29 cellular contexts compared by ENCODE assay signal in the genomic region with DNA sequence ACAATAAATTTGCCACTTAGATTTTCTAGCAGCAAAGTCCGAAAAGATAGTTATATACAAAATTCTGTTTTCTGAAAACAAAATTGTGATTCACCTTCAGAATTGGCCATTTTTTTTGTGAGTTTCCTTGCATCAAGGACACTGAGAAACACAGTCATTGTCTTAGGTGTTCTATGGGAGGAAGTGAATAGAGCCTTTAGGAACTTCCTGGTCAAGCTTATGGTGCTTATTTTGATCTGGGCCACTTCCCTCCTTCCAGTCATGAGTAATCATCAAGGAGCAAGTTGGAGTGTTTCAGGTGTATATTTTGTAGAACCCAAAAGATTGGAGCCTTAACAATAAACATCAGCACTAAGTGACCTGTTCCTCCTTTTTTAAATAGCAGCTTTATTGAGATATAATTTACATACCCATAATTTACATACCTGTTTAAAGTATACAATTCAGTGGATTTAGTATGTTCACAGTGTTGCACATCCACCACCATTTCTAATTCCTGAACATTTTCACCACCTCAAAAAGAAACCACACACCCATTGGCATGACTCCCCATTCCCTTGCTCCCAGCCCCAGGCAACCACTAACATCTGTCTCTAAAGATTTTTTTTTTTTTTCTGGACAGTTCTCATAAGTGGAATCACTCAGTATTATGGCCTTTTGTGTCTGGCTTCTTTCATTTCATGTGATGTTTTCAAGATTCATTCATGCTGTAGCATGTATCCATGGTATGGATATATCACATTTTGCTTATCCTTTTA. TPM values are rescaled to one million over a fixed set of nuclear protein-coding genes. Genes with fewer than 3 reads are reported as not detected.
"Had no signal": no experiment of that assay in that cellular context is flagged by ENCODE, and none has a peak within 500 bp of the region (broad histone marks: within the 10 kb centered on the region; RNA-seq: fewer than 3 reads in every experiment).

No MANE protein-coding gene starts in this region.

- H3K4me3 Mint-ChIP-seq: activated naive CD8-positive, alpha-beta T cell treated with anti-CD3 and anti-CD28 coated beads for 36 hours; activated T-cell treated with anti-CD3 and anti-CD28 coated beads, Interleukin-2, amount 50 U/mL, for 24 hours; memory B cell; nephron; stimulated activated memory B cell treated with anti-CD40 and anti-IgM and Interleukin-4, amounts not matched to agents 10 μg/mL and 1 μg/mL and 100 μg/mL, for 72 hours; T-cell had no signal

- ATAC-seq: gastrocnemius medialis; pancreas; psoas muscle; stimulated activated memory B cell treated with anti-CD40 and anti-IgM and Interleukin-4, amounts not matched to agents 10 μg/mL and 1 μg/mL and 100 μg/mL, for 72 hours; T-cell had no signal

- H3K4me1 Mint-ChIP-seq: nephron; stimulated activated memory B cell treated with anti-CD40 and anti-IgM and Interleukin-4, amounts not matched to agents 10 μg/mL and 1 μg/mL and 100 μg/mL, for 72 hours; T-cell had no signal

- H3K4me3 ChIP-seq: coronary artery, gastrocnemius medialis, pancreas, psoas muscle, right atrium auricular region, skin epidermis, stomach, suprapubic skin, transverse colon had no signal

- H3K9me3 ChIP-seq: gastrocnemius medialis, neutrophil, pancreas, psoas muscle, right atrium auricular region, stomach, suprapubic skin, transverse colon had no signal

- H3K27me3 ChIP-seq: gastrocnemius medialis, neutrophil, pancreas, right atrium auricular region, stomach, suprapubic skin, transverse colon had no signal

- H3K9me3 Mint-ChIP-seq: activated naive CD8-positive, alpha-beta T cell treated with anti-CD3 and anti-CD28 coated beads for 36 hours; activated T-cell treated with anti-CD3 and anti-CD28 coated beads, Interleukin-2, amount 50 U/mL, for 24 hours; memory B cell; nephron; stimulated activated memory B cell treated with anti-CD40 and anti-IgM and Interleukin-4, amounts not matched to agents 10 μg/mL and 1 μg/mL and 100 μg/mL, for 72 hours; T-cell had no signal

- H3K27ac ChIP-seq: coronary artery, gastrocnemius medialis, neutrophil, pancreas, psoas muscle, right atrium auricular region, skin epidermis, stomach, suprapubic skin, transverse colon, WERI-Rb-1 had no signal

- DNase-seq: activated CD4-positive, alpha-beta T cell treated with anti-CD3 and anti-CD28 coated beads, Interleukin-2, amount 50 U/mL, for 1 hour; activated CD4-positive, CD25-positive, alpha-beta regulatory T cell treated with anti-CD3 and anti-CD28 coated beads, Interleukin-2, amount 50 U/mL, for 72 hours; activated CD8-positive, alpha-beta memory T cell treated with anti-CD3 and anti-CD28 coated beads for 24 hours; activated CD8-positive, alpha-beta memory T cell treated with anti-CD3 and anti-CD28 coated beads, Interleukin-2, amount 50 U/mL, for 4 hours; activated naive CD4-positive, alpha-beta T cell treated with Interleukin-2 at 50 U/mL for 16 hours; activated naive CD8-positive, alpha-beta T cell treated with anti-CD3 and anti-CD28 coated beads for 36 hours; activated T-cell treated with anti-CD3 and anti-CD28 coated beads, Interleukin-2, amount 50 U/mL, for 24 hours; cerebellar nuclear complex; erythroblast; gastrocnemius medialis; head of caudate nucleus; hypothalamus; pancreas; psoas muscle; stimulated activated CD4-positive, alpha-beta T cell treated with anti-CD3 and anti-CD28 coated beads, Interleukin-2, amount 100 ng/mL, for 24 hours; stomach; T-cell; transverse colon; WERI-Rb-1 had no signal

- H3K4me1 ChIP-seq: pancreas, psoas muscle, right atrium auricular region, stomach, suprapubic skin, transverse colon had no signal

- H3K27me3 Mint-ChIP-seq: activated naive CD8-positive, alpha-beta T cell treated with anti-CD3 and anti-CD28 coated beads for 36 hours; activated T-cell treated with anti-CD3 and anti-CD28 coated beads, Interleukin-2, amount 50 U/mL, for 24 hours; memory B cell; stimulated activated memory B cell treated with anti-CD40 and anti-IgM and Interleukin-4, amounts not matched to agents 10 μg/mL and 1 μg/mL and 100 μg/mL, for 72 hours; T-cell had no signal

- H3K27ac Mint-ChIP-seq: activated naive CD8-positive, alpha-beta T cell treated with anti-CD3 and anti-CD28 coated beads for 36 hours; activated T-cell treated with anti-CD3 and anti-CD28 coated beads, Interleukin-2, amount 50 U/mL, for 24 hours; memory B cell; nephron; stimulated activated memory B cell treated with anti-CD40 and anti-IgM and Interleukin-4, amounts not matched to agents 10 μg/mL and 1 μg/mL and 100 μg/mL, for 72 hours; T-cell had no signal

RNA-seq across cellular contexts. Expression of gene C20orf202, which starts 36.1 kb away (rescaled TPM):
- total RNA-seq: activated naive CD8-positive, alpha-beta T cell treated with anti-CD3 and anti-CD28 coated beads for 36 hours; astrocyte; stomach had no signal

RNA-seq across cellular contexts. Expression of gene RAD21L1, which starts 58.7 kb away (rescaled TPM):
- total RNA-seq: activated naive CD8-positive, alpha-beta T cell treated with anti-CD3 and anti-CD28 coated beads for 36 hours; astrocyte; liver; pancreas; psoas muscle; right atrium auricular region; stomach; transverse colon had no signal
